11 cellular contexts compared by ENCODE assay signal in the genomic region with DNA sequence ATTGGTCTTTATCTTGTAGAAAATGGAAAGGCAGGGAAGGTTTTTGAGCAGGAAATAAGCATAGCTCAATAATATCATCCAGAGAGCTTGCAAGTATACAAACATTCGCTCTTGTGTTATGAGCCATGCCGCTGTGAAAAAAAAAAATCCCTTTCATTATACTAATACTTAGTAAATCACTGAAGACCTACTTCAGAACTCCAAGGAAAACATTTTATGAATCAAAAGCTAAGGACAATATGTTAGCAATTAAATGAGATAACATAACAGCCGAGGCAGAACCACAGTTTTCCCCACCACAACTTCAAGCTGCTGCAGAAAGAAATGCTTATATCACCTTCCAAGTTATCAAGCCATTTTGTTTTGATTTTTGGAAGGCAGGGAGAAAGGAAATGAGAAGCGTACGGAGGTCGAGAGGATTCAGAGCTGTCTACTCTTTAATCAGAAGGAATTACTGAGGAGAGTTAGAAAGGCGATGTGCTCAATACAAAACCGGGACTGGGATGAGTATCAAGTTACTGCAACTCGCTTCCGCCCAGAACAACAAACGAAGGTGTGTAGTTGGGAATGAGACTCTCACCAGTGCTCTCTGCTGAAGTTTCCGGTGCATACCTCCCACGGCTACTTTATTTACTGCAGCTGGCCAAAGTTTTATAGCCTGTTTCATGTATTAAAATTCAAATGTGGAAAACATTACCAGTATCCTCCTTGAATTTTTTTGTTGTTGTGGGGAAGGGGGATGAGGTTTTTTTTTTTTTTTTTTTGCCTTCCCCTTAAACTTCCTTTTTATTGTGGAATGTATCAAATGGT.
A peak's percentile ranks its signal among the peaks of the same experiment; 100 is the strongest.
DNase-seq lines count a peak whose midpoint lies in the region; ATAC-seq and TF ChIP-seq lines count a peak whose summit lies in the region.
"Had no signal": no experiment of that assay in that cellular context is flagged by ENCODE, and none has a peak within 500 bp of the region (broad histone marks: within the 10 kb centered on the region; RNA-seq: fewer than 3 reads in every experiment).

No MANE protein-coding gene starts in this region.

- in situ Hi-C loops in brain microvascular endothelial cell (cut with HindIII; ENCODE audit: low pct_ligation_motif_present, low sequenced_read_pairs), result no loop called here

- WGBS in aorta, 2 donors, result 57 to 59% methylated on average over 13 of the region's 13 CpGs

- peaks cover 25% of the 10 kb centered on the region for H3K4me1 ChIP-seq in lower lobe of right lung
- peaks cover 3 to 4% of the 10 kb centered on the region in 2 donors for H3K4me1 ChIP-seq in aorta (ENCODE audit: control insufficient read depth in 1 of 2, insufficient read depth in 2 of 2, low read length in 2 of 2)
- H3K4me1 ChIP-seq: BLaER1 had no signal

- peak overlapping the region; percentile 4 for H3K27ac ChIP-seq in brain microvascular endothelial cell
- H3K27ac ChIP-seq in lower lobe of right lung, result peak overlapping the region; percentile 19
- no peak overlapping the region for H3K27ac ChIP-seq in aorta (ENCODE audit: low read depth in 1 of 2, low read length in 2 of 2)
- H3K27ac ChIP-seq: BLaER1 had no signal

- TF ChIP-seq CTCF in brain microvascular endothelial cell (IDR thresholded peaks at IDR 0.05; ENCODE audit: low read depth, low read length, missing control alignments) (no peak), lower lobe of right lung (IDR thresholded peaks at IDR 0.05) (no peak)

- H3K4me3 ChIP-seq in brain microvascular endothelial cell (ENCODE audit: low read depth, low read length) (no peak overlapping the region), lower lobe of right lung (no peak overlapping the region), aorta (ENCODE audit: low read length in 2 of 2) (no peak overlapping the region)
- H3K4me3 ChIP-seq: BLaER1 had no signal

- no peaks in the 10 kb centered on the region for H3K27me3 ChIP-seq in brain microvascular endothelial cell (replicated peaks)
- no peaks in the 10 kb centered on the region for H3K27me3 ChIP-seq in lower lobe of right lung (ENCODE audit: low read depth)
- H3K27me3 ChIP-seq in aorta (ENCODE audit: control insufficient read depth in 1 of 2, insufficient read depth in 2 of 2, low read length in 1 of 2), result no peaks in the 10 kb centered on the region
- H3K27me3 ChIP-seq: BLaER1 had no signal

- peak; percentile 36 for ATAC-seq in Right ventricle myocardium inferior
- ATAC-seq in lower lobe of right lung, result no peak
- ATAC-seq in aorta (ENCODE audit: low FRiP score), result peak; percentile 34
- ATAC-seq in HG02885 (IDR thresholded peaks at IDR 0.05; ENCODE audit: poor library complexity, unreplicated experiment), result no peak
- no peak for ATAC-seq in GM21526 (IDR thresholded peaks at IDR 0.05; ENCODE audit: low FRiP score, unreplicated experiment)

- intact Hi-C loops in Right ventricle myocardium inferior (cut with DNase I), result no loop called here
- intact Hi-C loops in cardiac septum (cut with DNase I), result no loop called here
- intact Hi-C loops in lower lobe of right lung (cut with DNase I), result no loop called here
- intact Hi-C loops in aorta (cut with DNase I), result no loop called here

- no peak for DNase-seq in Right ventricle myocardium inferior (ENCODE audit: missing footprints)
- no peak for DNase-seq in cardiac septum (ENCODE audit: low spot score)
- DNase-seq in brain microvascular endothelial cell, result no peak
- DNase-seq in lower lobe of right lung, result no peak
- no peak for DNase-seq in aorta
- no peak for DNase-seq in NCI-H1694 (lab: John Stamatoyannopoulos, UW)
- DNase-seq: immature natural killer cell, NCI-H187 treated with DMSO at 0.1 percent for 48 hours had no signal

- H3K9me3 ChIP-seq in lower lobe of right lung (no peaks in the 10 kb centered on the region), aorta (ENCODE audit: control insufficient read depth, low read length) (no peaks in the 10 kb centered on the region)
- H3K9me3 ChIP-seq: BLaER1 had no signal

- H3K36me3 ChIP-seq in brain microvascular endothelial cell (replicated peaks) (peaks cover 9% of the 10 kb centered on the region), lower lobe of right lung (peaks cover 17% of the 10 kb centered on the region), aorta (ENCODE audit: control insufficient read depth in 1 of 2, insufficient read depth in 2 of 2, low read length in 1 of 2) (peaks cover 0 to 4% of the 10 kb centered on the region in 2 donors)

Comparison
In these comparisons a context has a peak if more than half of its experiments do, and no peak if none do; other contexts are left out.
1. ATAC-seq: peak in Right ventricle myocardium inferior (single experiment) and aorta (single experiment); none in lower lobe of right lung (0 of 2), HG02885 (single experiment) and GM21526 (single experiment).
2. H3K27ac ChIP-seq: peak in brain microvascular endothelial cell (single experiment) and lower lobe of right lung (single experiment); none in aorta (0 of 2).